Comparison of ENCODE assay signal across 15 cellular contexts in genomic region chr9:124356745-124357390, GRCh38. TPM values are rescaled to one million over a fixed set of nuclear protein-coding genes. Genes with fewer than 3 reads are reported as not detected.
DNase-seq lines count a peak whose midpoint lies in the region; ATAC-seq and TF ChIP-seq lines count a peak whose summit lies in the region.
"Had no signal": no experiment of that assay in that cellular context is flagged by ENCODE, and none has a peak within 500 bp of the region (broad histone marks: within the 10 kb centered on the region; RNA-seq: fewer than 3 reads in every experiment).

No MANE protein-coding gene starts in this region.

- peaks cover 32% of the 10 kb centered on the region for H3K4me1 Mint-ChIP-seq in activated CD8-positive, alpha-beta memory T cell treated with anti-CD3 and anti-CD28 coated beads, Interleukin-2, amount 10 ng/mL, durations not matched to agents 7 days and 5 days
- H3K4me1 Mint-ChIP-seq in stimulated activated effector memory CD8-positive, alpha-beta T cell treated with anti-CD3 and anti-CD28 coated beads, Interleukin-12 subunit alpha, Interleukin-12 subunit beta, amount 100 ng/mL, for 72 hours: peaks cover 55% of the 10 kb centered on the region
- H3K4me1 Mint-ChIP-seq in mesothelial cell of epicardium: no peaks in the 10 kb centered on the region

- H3K9me3 Mint-ChIP-seq in activated CD8-positive, alpha-beta memory T cell treated with anti-CD3 and anti-CD28 coated beads, Interleukin-2, amount 10 ng/mL, durations not matched to agents 7 days and 5 days (ENCODE audit: low read depth): no peaks in the 10 kb centered on the region
- no peaks in the 10 kb centered on the region for H3K9me3 Mint-ChIP-seq in stimulated activated effector memory CD8-positive, alpha-beta T cell treated with anti-CD3 and anti-CD28 coated beads, Interleukin-12 subunit alpha, Interleukin-12 subunit beta, amount 100 ng/mL, for 72 hours
- H3K9me3 Mint-ChIP-seq in mesothelial cell of epicardium: no peaks in the 10 kb centered on the region

- no peak overlapping the region for H3K27ac ChIP-seq in coronary artery
- H3K27ac ChIP-seq in SJCRH30: no peak overlapping the region
- H3K27ac ChIP-seq: epithelial cell of prostate, SJSA1 had no signal

- TF ChIP-seq CTCF in coronary artery (IDR thresholded peaks at IDR 0.05): no peak
- TF ChIP-seq CTCF in mesothelial cell of epicardium (IDR thresholded peaks at IDR 0.05; ENCODE audit: unreplicated experiment): no peak

- no peaks in the 10 kb centered on the region for H3K27me3 Mint-ChIP-seq in activated CD8-positive, alpha-beta memory T cell treated with anti-CD3 and anti-CD28 coated beads, Interleukin-2, amount 10 ng/mL, durations not matched to agents 7 days and 5 days
- H3K27me3 Mint-ChIP-seq in mesothelial cell of epicardium (ENCODE audit: low read depth): no peaks in the 10 kb centered on the region

- H3K4me1 ChIP-seq in SJCRH30: no peaks in the 10 kb centered on the region
- H3K4me1 ChIP-seq: SJSA1 had no signal

- no peak overlapping the region for H3K4me3 ChIP-seq in coronary artery
- H3K4me3 ChIP-seq in SJCRH30: no peak overlapping the region
- H3K4me3 ChIP-seq: K562, SJSA1 had no signal

- H3K4me3 Mint-ChIP-seq in activated CD8-positive, alpha-beta memory T cell treated with anti-CD3 and anti-CD28 coated beads, Interleukin-2, amount 10 ng/mL, durations not matched to agents 7 days and 5 days: peak overlapping the region; percentile 33
- H3K4me3 Mint-ChIP-seq in stimulated activated effector memory CD8-positive, alpha-beta T cell treated with anti-CD3 and anti-CD28 coated beads, Interleukin-12 subunit alpha, Interleukin-12 subunit beta, amount 100 ng/mL, for 72 hours: no peak overlapping the region
- H3K4me3 Mint-ChIP-seq in mesothelial cell of epicardium: no peak overlapping the region

- peaks cover 2% of the 10 kb centered on the region for H3K36me3 Mint-ChIP-seq in activated CD8-positive, alpha-beta memory T cell treated with anti-CD3 and anti-CD28 coated beads, Interleukin-2, amount 10 ng/mL, durations not matched to agents 7 days and 5 days
- H3K36me3 Mint-ChIP-seq in stimulated activated effector memory CD8-positive, alpha-beta T cell treated with anti-CD3 and anti-CD28 coated beads, Interleukin-12 subunit alpha, Interleukin-12 subunit beta, amount 100 ng/mL, for 72 hours: peaks cover 46% of the 10 kb centered on the region
- peaks cover 20% of the 10 kb centered on the region for H3K36me3 Mint-ChIP-seq in mesothelial cell of epicardium

- peak; percentile 31 for ATAC-seq in activated CD8-positive, alpha-beta memory T cell treated with anti-CD3 and anti-CD28 coated beads, Interleukin-2, amount 10 ng/mL, durations not matched to agents 7 days and 5 days
- no peak for ATAC-seq in stimulated activated effector memory CD8-positive, alpha-beta T cell treated with anti-CD3 and anti-CD28 coated beads, Interleukin-12 subunit alpha, Interleukin-12 subunit beta, amount 100 ng/mL, for 72 hours
- ATAC-seq: K562 had no signal

- H3K9me3 ChIP-seq in SJCRH30 (replicated peaks): no peaks in the 10 kb centered on the region
- H3K9me3 ChIP-seq: SJSA1 had no signal

- H3K27ac Mint-ChIP-seq in activated CD8-positive, alpha-beta memory T cell treated with anti-CD3 and anti-CD28 coated beads, Interleukin-2, amount 10 ng/mL, durations not matched to agents 7 days and 5 days: peak overlapping the region; percentile 74
- peak overlapping the region; percentile 73 for H3K27ac Mint-ChIP-seq in stimulated activated effector memory CD8-positive, alpha-beta T cell treated with anti-CD3 and anti-CD28 coated beads, Interleukin-12 subunit alpha, Interleukin-12 subunit beta, amount 100 ng/mL, for 72 hours
- no peak overlapping the region for H3K27ac Mint-ChIP-seq in mesothelial cell of epicardium

- peaks cover 20% of the 10 kb centered on the region for H3K36me3 ChIP-seq in SJCRH30

- DNase-seq in activated CD8-positive, alpha-beta memory T cell treated with anti-CD3 and anti-CD28 coated beads, Interleukin-2, amount 10 ng/mL, durations not matched to agents 7 days and 5 days: no peak
- DNase-seq in activated CD8-positive, alpha-beta memory T cell treated with anti-CD3 and anti-CD28 coated beads, Interleukin-2, amount 50 U/mL, for 4 hours: no peak
- DNase-seq in SW480 (ENCODE audit: low spot score) (peak; percentile 64), coronary artery (ENCODE audit: low spot score) (peak; percentile 31), mesothelial cell of epicardium (ENCODE audit: low spot score in 2 of 2, unreplicated experiment in 2 of 2) (no peak), SJCRH30 (no peak), DMS53 (lab: John Stamatoyannopoulos, UW) (no peak)
- no peak for DNase-seq in stimulated activated effector memory CD8-positive, alpha-beta T cell treated with anti-CD3 and anti-CD28 coated beads, Interleukin-12 subunit alpha, Interleukin-12 subunit beta, amount 100 ng/mL, for 72 hours (ENCODE audit: low spot score in 2 of 2)
- DNase-seq: COR-L47, midbrain, NCI-H1417 treated with DMSO at 0.1 percent for 48 hours, NCI-H2227 treated with DMSO at 0.1 percent for 48 hours had no signal

- H3K27me3 ChIP-seq in SJCRH30: no peaks in the 10 kb centered on the region
- H3K27me3 ChIP-seq: SJSA1 had no signal

- CTCF ChIA-PET in activated CD8-positive, alpha-beta memory T cell treated with anti-CD3 and anti-CD28 coated beads, Interleukin-2, amount 10 ng/mL, durations not matched to agents 7 days and 5 days (lab: Charles Lee): no interaction called here

RNA-seq across cellular contexts. Expression of gene PSMB7, which starts 58.4 kb away (rescaled TPM):
- total RNA-seq in activated CD8-positive, alpha-beta memory T cell treated with anti-CD3 and anti-CD28 coated beads, Interleukin-2, amount 10 ng/mL, durations not matched to agents 7 days and 5 days: 100 to 1,000 TPM; 124 to 142 TPM
- 137 to 142 TPM (median 139 TPM) in 3 replicates for total RNA-seq in mesothelial cell of epicardium
- total RNA-seq in SJCRH30 (2014; rRNA removed; shearing (Covaris generic)): 393 and 403 TPM in 2 replicates

Comparison
In these comparisons a context has a peak if more than half of its experiments do, and no peak if none do; other contexts are left out.
1. DNase-seq: peak in SW480 (single experiment) and coronary artery (single experiment); none in activated CD8-positive, alpha-beta memory T cell treated with anti-CD3 and anti-CD28 coated beads, Interleukin-2, amount 10 ng/mL, durations not matched to agents 7 days and 5 days (single experiment), activated CD8-positive, alpha-beta memory T cell treated with anti-CD3 and anti-CD28 coated beads, Interleukin-2, amount 50 U/mL, for 4 hours (single experiment), stimulated activated effector memory CD8-positive, alpha-beta T cell treated with anti-CD3 and anti-CD28 coated beads, Interleukin-12 subunit alpha, Interleukin-12 subunit beta, amount 100 ng/mL, for 72 hours (0 of 2), mesothelial cell of epicardium (0 of 2), SJCRH30 (0 of 2) and DMS53 (single experiment).